Comparison of ENCODE assay signal across 1 cellular context in genomic region chr17:6463616-6464445, GRCh38.
TF ChIP-seq lines count a peak whose summit lies in the region.

No MANE protein-coding gene starts in this region.

TF ChIP-seq in HepG2, 621 proteins besides CTCF, POLR2A, EP300 and RAD21:
- TF ChIP-seq RARA (CRISPR knock-in tag; IDR thresholded peaks at IDR 0.05) = peak; percentile 31; the same call in 1 of the 2 replicates
- no peak for TF ChIP-seq CCDC6 (CRISPR knock-in tag; IDR thresholded peaks at IDR 0.05)
TF ChIP-seq in HepG2: peak in this region for 1.
